In genomic region chr6:150282806-150283205, GRCh38 we compare ENCODE assay signal across 1 cellular context.
TF ChIP-seq lines count a peak whose summit lies in the region.

No MANE protein-coding gene starts in this region.

TF ChIP-seq in K562, 482 proteins besides CTCF, POLR2A, EP300 and RAD21 (continued from another document):
- TF ChIP-seq CEBPZ (IDR thresholded peaks at IDR 0.05; ENCODE audit: borderline replicate concordance, low read depth, low read length) (no peak), ILF3 (IDR thresholded peaks at IDR 0.05; ENCODE audit: borderline replicate concordance) (no peak)
